ENCODE assay signal across 9 cellular contexts in genomic region chr12:123767613-123768012, GRCh38. TPM values are rescaled to one million over a fixed set of nuclear protein-coding genes. Genes with fewer than 3 reads are reported as not detected.
DNase-seq lines count a peak whose midpoint lies in the region; ATAC-seq and TF ChIP-seq lines count a peak whose summit lies in the region.
"Had no signal": no experiment of that assay in that cellular context is flagged by ENCODE, and none has a peak within 500 bp of the region (broad histone marks: within the 10 kb centered on the region; RNA-seq: fewer than 3 reads in every experiment).

No MANE protein-coding gene starts in this region.

- no peaks in the 10 kb centered on the region for H3K27me3 ChIP-seq in right lobe of liver

- peaks cover 0 to 1% (median 0%) of the 10 kb centered on the region in 4 donors for H3K4me1 ChIP-seq in right lobe of liver

- intact Hi-C loops in right lobe of liver (cut with DNase I), result no loop called here

- peaks cover 50% of the 10 kb centered on the region for H3K27me3 Mint-ChIP-seq in activated naive CD4-positive, alpha-beta T cell treated with anti-CD3 and anti-CD28 coated beads, Interleukin-2, amount 10 ng/mL, durations not matched to agents 7 days and 5 days

- CTCF ChIA-PET in activated naive CD4-positive, alpha-beta T cell treated with anti-CD3 and anti-CD28 coated beads, Interleukin-2, amount 10 ng/mL, durations not matched to agents 7 days and 5 days (lab: Charles Lee), result no interaction called here

- no peaks in the 10 kb centered on the region for H3K36me3 Mint-ChIP-seq in activated naive CD4-positive, alpha-beta T cell treated with anti-CD3 and anti-CD28 coated beads, Interleukin-2, amount 10 ng/mL, durations not matched to agents 7 days and 5 days

- no peak overlapping the region for H3K4me3 ChIP-seq in right lobe of liver
- H3K4me3 ChIP-seq: lower lobe of right lung had no signal

- H3K9me3 ChIP-seq in right lobe of liver, result no peaks in the 10 kb centered on the region
- H3K9me3 ChIP-seq: lower lobe of right lung had no signal

- no peak for TF ChIP-seq POLR2A in right lobe of liver (IDR thresholded peaks at IDR 0.05)

- no peak overlapping the region for H3K27ac ChIP-seq in right lobe of liver
- H3K27ac ChIP-seq: lower lobe of right lung had no signal

- 26% methylated on average over 5 of the region's 9 CpGs for WGBS in right lobe of liver (ENCODE audit: insufficient coverage, low coverage, low lambda C conversion rate, missing lambda C conversion rate)

- TF ChIP-seq CTCF in right lobe of liver (IDR thresholded peaks at IDR 0.05), result no peak

- peak; percentile 60 for DNase-seq in activated naive CD4-positive, alpha-beta T cell treated with anti-CD3 and anti-CD28 coated beads, Interleukin-2, amount 10 ng/mL, durations not matched to agents 7 days and 5 days
- DNase-seq in activated naive CD4-positive, alpha-beta T cell (lab: John Stamatoyannopoulos, UW), result no peak
- DNase-seq in NOMO-1 treated with dmso at 0.1 percent for 144 hours (lab: John Stamatoyannopoulos, UW; ENCODE audit: unreplicated experiment) (peak; percentile 21), iPS-NIHi7 (ENCODE audit: extremely low spot score) (no peak), DMS79 treated with DMSO at 0.1 percent for 48 hours (lab: John Stamatoyannopoulos, UW) (no peak), right lobe of liver (no peak)
- DNase-seq in stimulated activated naive CD8-positive, alpha-beta T cell treated with anti-CD3 and anti-CD28 coated beads, Interleukin-15, Interleukin-2, amounts not matched to agents 100 U/mL and 50 U/mL, for 24 hours, result peak; percentile 22
- DNase-seq: lower lobe of right lung had no signal

- no peak overlapping the region for H3K4me3 Mint-ChIP-seq in activated naive CD4-positive, alpha-beta T cell treated with anti-CD3 and anti-CD28 coated beads, Interleukin-2, amount 10 ng/mL, durations not matched to agents 7 days and 5 days

- H3K36me3 ChIP-seq in right lobe of liver, result no peaks in the 10 kb centered on the region
- H3K36me3 ChIP-seq: lower lobe of right lung had no signal

- peaks cover 11% of the 10 kb centered on the region for H3K4me1 Mint-ChIP-seq in activated naive CD4-positive, alpha-beta T cell treated with anti-CD3 and anti-CD28 coated beads, Interleukin-2, amount 10 ng/mL, durations not matched to agents 7 days and 5 days

- H3K9me3 Mint-ChIP-seq in activated naive CD4-positive, alpha-beta T cell treated with anti-CD3 and anti-CD28 coated beads, Interleukin-2, amount 10 ng/mL, durations not matched to agents 7 days and 5 days, result no peaks in the 10 kb centered on the region

- H3K27ac Mint-ChIP-seq in activated naive CD4-positive, alpha-beta T cell treated with anti-CD3 and anti-CD28 coated beads, Interleukin-2, amount 10 ng/mL, durations not matched to agents 7 days and 5 days, result no peak overlapping the region

- ATAC-seq in HG02763 (IDR thresholded peaks at IDR 0.05; ENCODE audit: unreplicated experiment) (peak; percentile 72), right lobe of liver (no peak)
- peak; percentile 59 for ATAC-seq in stimulated activated naive CD8-positive, alpha-beta T cell treated with anti-CD3 and anti-CD28 coated beads, Interleukin-15, Interleukin-2, amounts not matched to agents 100 U/mL and 50 U/mL, for 24 hours

RNA-seq across cellular contexts. Expression of gene DNAH10, which starts 5.5 kb away (rescaled TPM):
- total RNA-seq in right lobe of liver, result under 1 TPM in 5 of 6 experiments, not detected in 1; under 0.01 to 0.40 (median 0.16) TPM

RNA-seq across cellular contexts. Expression of gene ATP6V0A2, which starts 55.5 kb away (rescaled TPM):
- total RNA-seq in right lobe of liver, result 10 to 100 TPM in 3 of 6 experiments, 1 to 10 TPM in 3; 7.6 to 12.9 (median 10.1) TPM

Comparison
In these comparisons a context has a peak if more than half of its experiments do, and no peak if none do; other contexts are left out.
1. DNase-seq: peak in activated naive CD4-positive, alpha-beta T cell treated with anti-CD3 and anti-CD28 coated beads, Interleukin-2, amount 10 ng/mL, durations not matched to agents 7 days and 5 days (single experiment), NOMO-1 treated with dmso at 0.1 percent for 144 hours (single experiment) and stimulated activated naive CD8-positive, alpha-beta T cell treated with anti-CD3 and anti-CD28 coated beads, Interleukin-15, Interleukin-2, amounts not matched to agents 100 U/mL and 50 U/mL, for 24 hours (single experiment); none in activated naive CD4-positive, alpha-beta T cell (0 of 4), iPS-NIHi7 (single experiment), DMS79 treated with DMSO at 0.1 percent for 48 hours (single experiment) and right lobe of liver (0 of 3).
2. ATAC-seq: peak in HG02763 (single experiment) and stimulated activated naive CD8-positive, alpha-beta T cell treated with anti-CD3 and anti-CD28 coated beads, Interleukin-15, Interleukin-2, amounts not matched to agents 100 U/mL and 50 U/mL, for 24 hours (single experiment); none in right lobe of liver (0 of 4).